9 cellular contexts compared by ENCODE assay signal in the genomic region with DNA sequence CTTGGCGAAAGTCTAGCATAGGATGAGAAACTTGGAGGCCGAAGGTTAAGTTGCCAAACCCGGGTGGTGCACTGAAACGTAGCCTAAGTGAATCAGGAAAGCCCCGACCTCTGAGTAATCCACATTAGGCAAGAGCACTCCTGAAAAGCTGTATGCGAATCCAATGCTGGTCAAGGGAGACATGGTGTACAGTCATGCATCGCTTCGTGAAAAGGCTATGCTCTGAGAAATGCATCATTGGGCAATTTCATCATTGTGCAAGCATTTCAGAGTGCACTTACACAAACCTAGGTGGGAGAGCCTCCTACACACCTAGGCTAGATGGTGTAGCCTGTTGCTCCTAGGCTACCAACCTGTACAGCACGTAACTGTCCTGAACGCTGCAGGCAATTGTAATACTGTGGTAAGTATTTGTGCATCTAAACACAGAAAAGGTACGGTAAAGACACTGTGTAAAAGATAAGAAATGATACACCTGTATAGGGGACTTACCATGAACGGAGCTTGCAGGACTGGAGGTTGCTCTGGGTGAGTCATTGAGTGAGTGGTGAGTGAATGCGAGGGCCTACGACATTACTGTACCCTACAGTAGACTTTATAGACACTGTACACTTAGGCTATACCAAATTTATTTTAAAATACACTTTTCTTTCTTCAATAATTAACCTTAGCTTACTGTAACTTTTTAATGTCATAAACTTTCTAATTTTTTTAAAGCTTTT.
DNase-seq lines count a peak whose midpoint lies in the region; ATAC-seq and TF ChIP-seq lines count a peak whose summit lies in the region.
"Had no signal": no experiment of that assay in that cellular context is flagged by ENCODE, and none has a peak within 500 bp of the region (broad histone marks: within the 10 kb centered on the region; RNA-seq: fewer than 3 reads in every experiment).

No MANE protein-coding gene starts in this region.

- no peak overlapping the region for H3K4me3 ChIP-seq in NB4 (ENCODE audit: low read depth, low read length)
- H3K4me3 ChIP-seq in epithelial cell of esophagus (ENCODE audit: low read length) = no peak overlapping the region

- peak; percentile 51 for DNase-seq in activated CD4-positive, alpha-beta T cell treated with anti-CD3 and anti-CD28 coated beads for 48 hours
- DNase-seq in activated CD4-positive, alpha-beta T cell treated with anti-CD3 and anti-CD28 coated beads, Interleukin-2, amount 50 U/mL, for 1 hour = no peak
- DNase-seq in NB4 (ENCODE audit: low read depth) = peak; percentile 39
- peak; percentile 99 for DNase-seq in epithelial cell of esophagus (ENCODE audit: low read depth)
- no peak for DNase-seq in omental fat pad (ENCODE audit: low spot score)
- DNase-seq: NCI-H524 treated with DMSO at 0.1 percent for 48 hours had no signal

- TF ChIP-seq POLR2A in NB4 (IDR thresholded peaks at IDR 0.05; ENCODE audit: extremely low read depth, insufficient read length) = no peak

- peak; percentile 93 for ATAC-seq in omental fat pad (ENCODE audit: low FRiP score)
- no peak for ATAC-seq in GM21367 (IDR thresholded peaks at IDR 0.05; ENCODE audit: unreplicated experiment)
- ATAC-seq in HG02623 (IDR thresholded peaks at IDR 0.05; ENCODE audit: unreplicated experiment) = no peak
- ATAC-seq in GM21723 (IDR thresholded peaks at IDR 0.05; ENCODE audit: unreplicated experiment) = no peak

- no peak for TF ChIP-seq CTCF in NB4 (IDR thresholded peaks at IDR 0.05; ENCODE audit: low read depth, low read length)
- no peak for TF ChIP-seq CTCF in epithelial cell of esophagus (IDR thresholded peaks at IDR 0.05; ENCODE audit: insufficient read depth, low read depth, low read length, missing control alignments)
- no peak for TF ChIP-seq CTCF in omental fat pad (IDR thresholded peaks at IDR 0.05)

Comparison
In these comparisons a context has a peak if more than half of its experiments do, and no peak if none do; other contexts are left out.
1. DNase-seq: peak in activated CD4-positive, alpha-beta T cell treated with anti-CD3 and anti-CD28 coated beads for 48 hours (single experiment), NB4 (single experiment) and epithelial cell of esophagus (single experiment); none in activated CD4-positive, alpha-beta T cell treated with anti-CD3 and anti-CD28 coated beads, Interleukin-2, amount 50 U/mL, for 1 hour (single experiment) and omental fat pad (single experiment).